ENCODE assay signal across 1 cellular context in the genomic region with DNA sequence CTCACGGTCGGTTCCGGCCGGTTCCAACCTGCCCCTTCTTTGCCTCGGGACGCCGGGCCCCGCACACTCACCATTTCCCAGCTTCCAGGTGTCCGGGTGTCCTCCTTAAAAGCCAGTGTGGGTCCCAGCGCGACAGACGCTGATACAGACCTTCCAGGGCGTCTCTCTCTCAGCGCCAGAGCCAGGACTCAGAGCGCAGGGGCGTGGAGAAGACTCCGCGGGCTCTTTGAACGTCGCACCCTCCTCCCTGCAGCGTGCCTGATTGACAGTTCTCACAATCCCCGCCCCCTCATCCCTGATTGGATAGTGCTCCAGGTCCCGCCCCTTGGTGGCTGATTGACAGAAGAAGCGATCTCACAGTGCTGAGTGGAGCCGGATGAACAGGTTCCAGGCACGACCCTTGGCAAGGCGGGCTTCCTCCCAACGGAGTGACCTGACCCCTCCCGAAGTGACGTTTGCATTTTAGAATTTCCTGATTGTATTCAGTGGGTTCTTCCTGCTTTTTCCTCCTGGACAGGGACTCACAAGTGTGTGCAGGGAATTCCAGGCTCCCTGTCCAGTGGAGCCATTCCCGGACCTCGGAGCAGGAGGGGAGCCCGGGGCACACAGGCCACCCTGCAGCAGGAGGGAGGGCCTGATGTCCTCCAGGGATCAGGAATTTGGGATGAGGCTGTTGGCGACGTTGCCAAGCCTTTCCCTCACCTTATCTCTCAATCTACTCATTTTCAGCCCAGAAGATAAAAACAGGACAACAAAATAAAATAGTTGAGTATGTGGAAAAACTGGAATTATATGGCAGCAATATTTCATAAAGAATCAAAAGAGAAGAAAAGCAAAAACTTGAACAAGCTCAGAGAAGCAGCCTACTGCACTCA.
A peak's percentile ranks its signal among the peaks of the same experiment; 100 is the strongest.
TF ChIP-seq lines count a peak whose summit lies in the region.

A gene (minus strand): TSS at position 201 of the 875 bp plus-strand sequence. CDS start 127 bp downstream, at position 74.

TF ChIP-seq in HepG2, 621 proteins besides CTCF, POLR2A, EP300 and RAD21 (continued from another document and continues in another):
- TF ChIP-seq, protein P1, sequence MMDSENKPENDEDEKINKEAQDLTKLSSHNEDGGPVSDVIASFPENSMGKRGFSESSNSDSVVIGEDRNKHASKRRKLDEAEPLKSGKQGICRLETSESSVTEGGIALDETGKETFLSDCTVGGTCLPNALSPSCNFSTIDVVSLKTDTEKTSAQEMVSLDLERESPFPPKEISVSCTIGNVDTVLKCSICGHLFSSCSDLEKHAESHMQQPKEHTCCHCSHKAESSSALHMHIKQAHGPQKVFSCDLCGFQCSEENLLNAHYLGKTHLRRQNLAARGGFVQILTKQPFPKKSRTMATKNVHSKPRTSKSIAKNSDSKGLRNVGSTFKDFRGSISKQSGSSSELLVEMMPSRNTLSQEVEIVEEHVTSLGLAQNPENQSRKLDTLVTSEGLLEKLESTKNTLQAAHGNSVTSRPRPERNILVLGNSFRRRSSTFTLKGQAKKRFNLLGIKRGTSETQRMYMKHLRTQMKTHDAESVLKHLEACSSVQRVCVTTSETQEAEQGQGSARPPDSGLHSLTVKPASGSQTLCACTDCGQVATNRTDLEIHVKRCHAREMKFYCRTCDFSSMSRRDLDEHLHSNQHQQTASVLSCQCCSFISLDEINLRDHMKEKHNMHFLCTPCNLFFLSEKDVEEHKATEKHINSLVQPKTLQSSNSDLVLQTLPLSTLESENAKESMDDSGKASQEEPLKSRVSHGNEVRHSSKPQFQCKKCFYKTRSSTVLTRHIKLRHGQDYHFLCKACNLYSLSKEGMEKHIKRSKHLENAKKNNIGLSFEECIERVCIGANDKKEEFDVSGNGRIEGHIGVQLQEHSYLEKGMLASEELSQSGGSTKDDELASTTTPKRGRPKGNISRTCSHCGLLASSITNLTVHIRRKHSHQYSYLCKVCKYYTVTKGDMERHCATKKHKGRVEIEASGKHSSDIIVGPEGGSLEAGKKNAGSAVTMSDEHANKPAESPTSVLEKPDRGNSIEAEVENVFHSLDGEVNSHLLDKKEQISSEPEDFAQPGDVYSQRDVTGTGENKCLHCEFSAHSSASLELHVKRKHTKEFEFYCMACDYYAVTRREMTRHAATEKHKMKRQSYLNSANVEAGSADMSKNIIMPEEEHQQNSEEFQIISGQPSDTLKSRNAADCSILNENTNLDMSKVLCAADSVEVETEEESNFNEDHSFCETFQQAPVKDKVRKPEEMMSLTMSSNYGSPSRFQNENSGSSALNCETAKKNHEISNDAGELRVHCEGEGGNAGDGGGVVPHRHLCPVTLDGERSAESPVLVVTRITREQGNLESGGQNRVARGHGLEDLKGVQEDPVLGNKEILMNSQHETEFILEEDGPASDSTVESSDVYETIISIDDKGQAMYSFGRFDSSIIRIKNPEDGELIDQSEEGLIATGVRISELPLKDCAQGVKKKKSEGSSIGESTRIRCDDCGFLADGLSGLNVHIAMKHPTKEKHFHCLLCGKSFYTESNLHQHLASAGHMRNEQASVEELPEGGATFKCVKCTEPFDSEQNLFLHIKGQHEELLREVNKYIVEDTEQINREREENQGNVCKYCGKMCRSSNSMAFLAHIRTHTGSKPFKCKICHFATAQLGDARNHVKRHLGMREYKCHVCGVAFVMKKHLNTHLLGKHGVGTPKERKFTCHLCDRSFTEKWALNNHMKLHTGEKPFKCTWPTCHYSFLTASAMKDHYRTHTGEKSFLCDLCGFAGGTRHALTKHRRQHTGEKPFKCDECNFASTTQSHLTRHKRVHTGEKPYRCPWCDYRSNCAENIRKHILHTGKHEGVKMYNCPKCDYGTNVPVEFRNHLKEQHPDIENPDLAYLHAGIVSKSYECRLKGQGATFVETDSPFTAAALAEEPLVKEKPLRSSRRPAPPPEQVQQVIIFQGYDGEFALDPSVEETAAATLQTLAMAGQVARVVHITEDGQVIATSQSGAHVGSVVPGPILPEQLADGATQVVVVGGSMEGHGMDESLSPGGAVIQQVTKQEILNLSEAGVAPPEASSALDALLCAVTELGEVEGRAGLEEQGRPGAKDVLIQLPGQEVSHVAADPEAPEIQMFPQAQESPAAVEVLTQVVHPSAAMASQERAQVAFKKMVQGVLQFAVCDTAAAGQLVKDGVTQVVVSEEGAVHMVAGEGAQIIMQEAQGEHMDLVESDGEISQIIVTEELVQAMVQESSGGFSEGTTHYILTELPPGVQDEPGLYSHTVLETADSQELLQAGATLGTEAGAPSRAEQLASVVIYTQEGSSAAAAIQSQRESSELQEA (CRISPR knock-in tag; IDR thresholded peaks at IDR 0.05; ENCODE audit: not compliant biosample characterization), result peak; percentile 83
- TF ChIP-seq RXRB (CRISPR knock-in tag; IDR thresholded peaks at IDR 0.05; ENCODE audit: borderline replicate concordance) (no peak; the same call in 1 of the 2 replicates), NR2C2 (CRISPR knock-in tag; IDR thresholded peaks at IDR 0.05; ENCODE audit: borderline replicate concordance) (peak; percentile 89), SP2 (CRISPR knock-in tag; IDR thresholded peaks at IDR 0.05) (peak; percentile 87), SMARCC2 (IDR thresholded peaks at IDR 0.05) (no peak), JARID2 (CRISPR knock-in tag; IDR thresholded peaks at IDR 0.05; ENCODE audit: insufficient replicate concordance) (no peak), TEAD3 (CRISPR knock-in tag; optimal IDR thresholded peaks at IDR 0.05; ENCODE audit: borderline replicate concordance) (peak; percentile 81), NR2F1 (CRISPR knock-in tag; IDR thresholded peaks at IDR 0.05) (no peak), ZNF563 (CRISPR knock-in tag; IDR thresholded peaks at IDR 0.05) (peak; percentile 87), SALL1 (CRISPR knock-in tag; IDR thresholded peaks at IDR 0.05) (peak; percentile 71), ASH2L (IDR thresholded peaks at IDR 0.05; ENCODE audit: insufficient read length, low read depth, low read length) (peak; percentile 32), KMT2A (CRISPR knock-in tag; IDR thresholded peaks at IDR 0.05) (peak; percentile 33; the same call in 1 of the 2 replicates), ZNF883 (CRISPR knock-in tag; IDR thresholded peaks at IDR 0.05; ENCODE audit: not compliant biosample characterization) (no peak), ZNF713 (CRISPR knock-in tag; IDR thresholded peaks at IDR 0.05) (no peak), SOX13 (IDR thresholded peaks at IDR 0.05) (0 out of 2 replicates have a peak, but pooled peaks have one; percentile 15), SOX13 (CRISPR knock-in tag; conservative IDR thresholded peaks at IDR 0.05 in 1 of 2, IDR thresholded peaks at IDR 0.05 in 1 of 2) (peak in 1 of 2 experiments; percentile 4; a peak in 1 of 4 replicates), SOX5 (CRISPR knock-in tag; IDR thresholded peaks at IDR 0.05; ENCODE audit: borderline replicate concordance) (0 out of 2 replicates have a peak, but pooled peaks have one; percentile 31), HMGA1 (CRISPR knock-in tag; conservative IDR thresholded peaks at IDR 0.05) (no peak), KAT8 (CRISPR knock-in tag; IDR thresholded peaks at IDR 0.05) (peak; percentile 91), FOSL2 (CRISPR knock-in tag; IDR thresholded peaks at IDR 0.05) (no peak), REPIN1 (CRISPR knock-in tag; IDR thresholded peaks at IDR 0.05; ENCODE audit: borderline replicate concordance, low read depth) (0 out of 2 replicates have a peak, but pooled peaks have one; percentile 39), ARNT2 (CRISPR knock-in tag; IDR thresholded peaks at IDR 0.05; ENCODE audit: low read depth) (peak; percentile 14; the same call in 1 of the 2 replicates), ZNF160 (CRISPR knock-in tag; IDR thresholded peaks at IDR 0.05) (no peak), ZNF616 (CRISPR knock-in tag; IDR thresholded peaks at IDR 0.05; ENCODE audit: low read depth) (no peak), MTA3 (CRISPR knock-in tag; IDR thresholded peaks at IDR 0.05) (no peak)
- TF ChIP-seq, protein P2, sequence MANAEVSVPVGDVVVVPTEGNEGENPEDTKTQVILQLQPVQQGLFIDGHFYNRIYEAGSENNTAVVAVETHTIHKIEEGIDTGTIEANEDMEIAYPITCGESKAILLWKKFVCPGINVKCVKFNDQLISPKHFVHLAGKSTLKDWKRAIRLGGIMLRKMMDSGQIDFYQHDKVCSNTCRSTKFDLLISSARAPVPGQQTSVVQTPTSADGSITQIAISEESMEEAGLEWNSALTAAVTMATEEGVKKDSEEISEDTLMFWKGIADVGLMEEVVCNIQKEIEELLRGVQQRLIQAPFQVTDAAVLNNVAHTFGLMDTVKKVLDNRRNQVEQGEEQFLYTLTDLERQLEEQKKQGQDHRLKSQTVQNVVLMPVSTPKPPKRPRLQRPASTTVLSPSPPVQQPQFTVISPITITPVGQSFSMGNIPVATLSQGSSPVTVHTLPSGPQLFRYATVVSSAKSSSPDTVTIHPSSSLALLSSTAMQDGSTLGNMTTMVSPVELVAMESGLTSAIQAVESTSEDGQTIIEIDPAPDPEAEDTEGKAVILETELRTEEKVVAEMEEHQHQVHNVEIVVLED (CRISPR knock-in tag; IDR thresholded peaks at IDR 0.05; ENCODE audit: borderline replicate concordance), result peak; percentile 67; the same call in 1 of the 2 replicates
- TF ChIP-seq, protein P3, sequence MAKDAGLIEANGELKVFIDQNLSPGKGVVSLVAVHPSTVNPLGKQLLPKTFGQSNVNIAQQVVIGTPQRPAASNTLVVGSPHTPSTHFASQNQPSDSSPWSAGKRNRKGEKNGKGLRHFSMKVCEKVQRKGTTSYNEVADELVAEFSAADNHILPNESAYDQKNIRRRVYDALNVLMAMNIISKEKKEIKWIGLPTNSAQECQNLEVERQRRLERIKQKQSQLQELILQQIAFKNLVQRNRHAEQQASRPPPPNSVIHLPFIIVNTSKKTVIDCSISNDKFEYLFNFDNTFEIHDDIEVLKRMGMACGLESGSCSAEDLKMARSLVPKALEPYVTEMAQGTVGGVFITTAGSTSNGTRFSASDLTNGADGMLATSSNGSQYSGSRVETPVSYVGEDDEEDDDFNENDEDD (CRISPR knock-in tag; IDR thresholded peaks at IDR 0.05; ENCODE audit: borderline replicate concordance), result peak; percentile 53; the same call in 1 of the 2 replicates
- TF ChIP-seq, protein P4, sequence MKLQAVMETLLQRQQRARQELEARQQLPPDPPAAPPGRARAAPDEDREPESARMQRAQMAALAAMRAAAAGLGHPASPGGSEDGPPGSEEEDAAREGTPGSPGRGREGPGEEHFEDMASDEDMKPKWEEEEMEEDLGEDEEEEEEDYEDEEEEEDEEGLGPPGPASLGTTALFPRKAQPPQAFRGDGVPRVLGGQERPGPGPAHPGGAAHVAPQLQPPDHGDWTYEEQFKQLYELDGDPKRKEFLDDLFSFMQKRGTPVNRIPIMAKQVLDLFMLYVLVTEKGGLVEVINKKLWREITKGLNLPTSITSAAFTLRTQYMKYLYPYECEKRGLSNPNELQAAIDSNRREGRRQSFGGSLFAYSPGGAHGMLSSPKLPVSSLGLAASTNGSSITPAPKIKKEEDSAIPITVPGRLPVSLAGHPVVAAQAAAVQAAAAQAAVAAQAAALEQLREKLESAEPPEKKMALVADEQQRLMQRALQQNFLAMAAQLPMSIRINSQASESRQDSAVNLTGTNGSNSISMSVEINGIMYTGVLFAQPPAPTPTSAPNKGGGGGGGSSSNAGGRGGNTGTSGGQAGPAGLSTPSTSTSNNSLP (IDR thresholded peaks at IDR 0.05; ENCODE audit: low read depth, low read length), result peak; percentile 56; the same call in 1 of the 2 replicates
- TF ChIP-seq, protein P5, sequence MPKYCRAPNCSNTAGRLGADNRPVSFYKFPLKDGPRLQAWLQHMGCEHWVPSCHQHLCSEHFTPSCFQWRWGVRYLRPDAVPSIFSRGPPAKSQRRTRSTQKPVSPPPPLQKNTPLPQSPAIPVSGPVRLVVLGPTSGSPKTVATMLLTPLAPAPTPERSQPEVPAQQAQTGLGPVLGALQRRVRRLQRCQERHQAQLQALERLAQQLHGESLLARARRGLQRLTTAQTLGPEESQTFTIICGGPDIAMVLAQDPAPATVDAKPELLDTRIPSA (CRISPR knock-in tag; IDR thresholded peaks at IDR 0.05; ENCODE audit: borderline replicate concordance), result no peak
- TF ChIP-seq, protein P6, sequence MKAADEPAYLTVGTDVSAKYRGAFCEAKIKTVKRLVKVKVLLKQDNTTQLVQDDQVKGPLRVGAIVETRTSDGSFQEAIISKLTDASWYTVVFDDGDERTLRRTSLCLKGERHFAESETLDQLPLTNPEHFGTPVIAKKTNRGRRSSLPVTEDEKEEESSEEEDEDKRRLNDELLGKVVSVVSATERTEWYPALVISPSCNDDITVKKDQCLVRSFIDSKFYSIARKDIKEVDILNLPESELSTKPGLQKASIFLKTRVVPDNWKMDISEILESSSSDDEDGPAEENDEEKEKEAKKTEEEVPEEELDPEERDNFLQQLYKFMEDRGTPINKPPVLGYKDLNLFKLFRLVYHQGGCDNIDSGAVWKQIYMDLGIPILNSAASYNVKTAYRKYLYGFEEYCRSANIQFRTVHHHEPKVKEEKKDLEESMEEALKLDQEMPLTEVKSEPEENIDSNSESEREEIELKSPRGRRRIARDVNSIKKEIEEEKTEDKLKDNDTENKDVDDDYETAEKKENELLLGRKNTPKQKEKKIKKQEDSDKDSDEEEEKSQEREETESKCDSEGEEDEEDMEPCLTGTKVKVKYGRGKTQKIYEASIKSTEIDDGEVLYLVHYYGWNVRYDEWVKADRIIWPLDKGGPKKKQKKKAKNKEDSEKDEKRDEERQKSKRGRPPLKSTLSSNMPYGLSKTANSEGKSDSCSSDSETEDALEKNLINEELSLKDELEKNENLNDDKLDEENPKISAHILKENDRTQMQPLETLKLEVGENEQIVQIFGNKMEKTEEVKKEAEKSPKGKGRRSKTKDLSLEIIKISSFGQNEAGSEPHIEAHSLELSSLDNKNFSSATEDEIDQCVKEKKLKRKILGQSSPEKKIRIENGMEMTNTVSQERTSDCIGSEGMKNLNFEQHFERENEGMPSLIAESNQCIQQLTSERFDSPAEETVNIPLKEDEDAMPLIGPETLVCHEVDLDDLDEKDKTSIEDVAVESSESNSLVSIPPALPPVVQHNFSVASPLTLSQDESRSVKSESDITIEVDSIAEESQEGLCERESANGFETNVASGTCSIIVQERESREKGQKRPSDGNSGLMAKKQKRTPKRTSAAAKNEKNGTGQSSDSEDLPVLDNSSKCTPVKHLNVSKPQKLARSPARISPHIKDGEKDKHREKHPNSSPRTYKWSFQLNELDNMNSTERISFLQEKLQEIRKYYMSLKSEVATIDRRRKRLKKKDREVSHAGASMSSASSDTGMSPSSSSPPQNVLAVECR (CRISPR knock-in tag; IDR thresholded peaks at IDR 0.05; ENCODE audit: borderline replicate concordance), result peak; percentile 73
- TF ChIP-seq, protein P7, sequence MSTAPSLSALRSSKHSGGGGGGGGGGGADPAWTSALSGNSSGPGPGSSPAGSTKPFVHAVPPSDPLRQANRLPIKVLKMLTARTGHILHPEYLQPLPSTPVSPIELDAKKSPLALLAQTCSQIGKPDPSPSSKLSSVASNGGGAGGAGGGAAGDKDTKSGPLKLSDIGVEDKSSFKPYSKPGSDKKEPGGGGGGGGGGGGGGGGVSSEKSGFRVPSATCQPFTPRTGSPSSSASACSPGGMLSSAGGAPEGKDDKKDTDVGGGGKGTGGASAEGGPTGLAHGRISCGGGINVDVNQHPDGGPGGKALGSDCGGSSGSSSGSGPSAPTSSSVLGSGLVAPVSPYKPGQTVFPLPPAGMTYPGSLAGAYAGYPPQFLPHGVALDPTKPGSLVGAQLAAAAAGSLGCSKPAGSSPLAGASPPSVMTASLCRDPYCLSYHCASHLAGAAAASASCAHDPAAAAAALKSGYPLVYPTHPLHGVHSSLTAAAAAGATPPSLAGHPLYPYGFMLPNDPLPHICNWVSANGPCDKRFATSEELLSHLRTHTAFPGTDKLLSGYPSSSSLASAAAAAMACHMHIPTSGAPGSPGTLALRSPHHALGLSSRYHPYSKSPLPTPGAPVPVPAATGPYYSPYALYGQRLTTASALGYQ (CRISPR knock-in tag; IDR thresholded peaks at IDR 0.05), result 0 out of 2 replicates have a peak, but pooled peaks have one; percentile 11
